In the genomic region with DNA sequence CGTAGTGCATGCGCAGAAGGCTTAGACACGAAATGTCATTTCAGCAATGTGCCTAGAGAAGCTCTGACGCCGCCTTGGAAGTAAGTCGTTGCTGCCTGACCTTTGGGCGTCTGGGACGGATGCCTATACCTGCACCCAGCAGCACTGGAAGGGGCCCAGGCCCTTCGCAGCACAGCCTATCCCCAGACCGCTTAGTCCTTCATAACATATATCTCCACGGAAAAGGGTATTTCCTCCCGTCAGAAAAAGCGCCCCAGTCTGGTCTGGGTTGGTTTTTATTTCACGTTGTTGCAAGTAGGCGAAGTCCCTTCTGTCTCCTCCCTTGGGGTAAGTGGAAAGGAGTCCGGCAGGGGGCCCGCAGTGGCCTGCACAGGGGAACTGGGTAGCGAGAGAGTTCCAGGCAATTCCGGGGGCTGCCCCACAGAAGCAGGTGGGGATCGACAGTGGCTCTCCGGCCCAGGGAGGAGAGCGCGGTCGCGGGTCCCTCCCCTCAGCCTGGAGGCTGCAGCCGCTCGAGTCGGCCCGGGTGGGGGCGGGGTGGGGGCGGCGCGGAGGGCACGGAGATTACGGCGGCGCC, we compare ENCODE assay signal across 9 cellular contexts. TPM values are rescaled to one million over a fixed set of nuclear protein-coding genes. Genes with fewer than 3 reads are reported as not detected.
DNase-seq lines count a peak whose midpoint lies in the region; ATAC-seq and TF ChIP-seq lines count a peak whose summit lies in the region.
"Had no signal": no experiment of that assay in that cellular context is flagged by ENCODE, and none has a peak within 500 bp of the region (broad histone marks: within the 10 kb centered on the region; RNA-seq: fewer than 3 reads in every experiment).

No MANE protein-coding gene starts in this region.

- H3K79me1 ChIP-seq in mesendoderm (ENCODE audit: low read length), result no peaks in the 10 kb centered on the region

- H2BK15ac ChIP-seq in mesendoderm (replicated peaks; ENCODE audit: low read depth), result no peak overlapping the region

- no peaks in the 10 kb centered on the region for H3K36me3 ChIP-seq in breast epithelium
- H3K36me3 ChIP-seq in colonic mucosa, result no peaks in the 10 kb centered on the region
- H3K36me3 ChIP-seq in mesendoderm (ENCODE audit: control insufficient read depth, insufficient read depth, low read length), result no peaks in the 10 kb centered on the region
- H3K36me3 ChIP-seq in vagina, result no peaks in the 10 kb centered on the region

- H3K4me2 ChIP-seq in mesendoderm (ENCODE audit: low read length), result peak overlapping the region; percentile 76

- H3K4me1 Mint-ChIP-seq in MCF 10A (ENCODE audit: insufficient read depth, unreplicated experiment), result no peaks in the 10 kb centered on the region

- no peak for DNase-seq in breast epithelium (ENCODE audit: low spot score in 2 of 2)
- no peak for DNase-seq in MCF 10A (ENCODE audit: unreplicated experiment)
- DNase-seq in colonic mucosa, result no peak
- DNase-seq in mesendoderm, result peak; percentile 68
- no peak for DNase-seq in vagina (ENCODE audit: extremely low spot score in 2 of 2)
- DNase-seq in HUDEP-2 (lab: John Stamatoyannopoulos, UW; ENCODE audit: unreplicated experiment in 76 of 76), result no peak
- DNase-seq: DND-41 had no signal

- H4K8ac ChIP-seq in mesendoderm (ENCODE audit: low read depth, low read length), result no peak overlapping the region

- no peaks in the 10 kb centered on the region for H3K36me3 Mint-ChIP-seq in MCF 10A (ENCODE audit: insufficient read depth, unreplicated experiment)

- H2AK5ac ChIP-seq in mesendoderm (ENCODE audit: low read length), result no peak overlapping the region

- H3K56ac ChIP-seq in mesendoderm (ENCODE audit: low read length), result peak overlapping the region; percentile 54

- POLR2A ChIA-PET in MCF 10A (lab: Yijun Ruan, JAX), result no interaction called here

- H3K9me3 ChIP-seq in breast epithelium (no peaks in the 10 kb centered on the region), colonic mucosa (no peaks in the 10 kb centered on the region), vagina (no peaks in the 10 kb centered on the region)

- H3K4ac ChIP-seq in mesendoderm (ENCODE audit: low read depth, low read length), result no peak overlapping the region

- WGBS in mesendoderm (ENCODE audit: extremely low coverage, insufficient coverage, low lambda C conversion rate), result no CpG with 5 or more reads among the region's 37 CpGs

- CTCF ChIA-PET in MCF 10A (lab: Yijun Ruan, JAX), result no interaction called here

- H3K9ac ChIP-seq in colonic mucosa (ENCODE audit: low read depth in 2 of 2, low read length in 2 of 2) (no peak overlapping the region), mesendoderm (ENCODE audit: low read length) (no peak overlapping the region)

- H3K4me3 ChIP-seq in breast epithelium (peak overlapping the region; percentile 39 to 66 (median 45)), colonic mucosa (peak overlapping the region; percentile 9), mesendoderm (ENCODE audit: low read length) (peak overlapping the region; percentile 24), vagina (peak overlapping the region; percentile 36 to 44)

- TF ChIP-seq POLR2A in breast epithelium (IDR thresholded peaks at IDR 0.05), result no peak
- TF ChIP-seq POLR2A in vagina (IDR thresholded peaks at IDR 0.05), result no peak

- H3K4me1 ChIP-seq in breast epithelium, result peaks cover 0 to 3% of the 10 kb centered on the region in 2 donors
- H3K4me1 ChIP-seq in colonic mucosa, result no peaks in the 10 kb centered on the region
- H3K4me1 ChIP-seq in mesendoderm (ENCODE audit: control insufficient read depth, low read depth, low read length), result no peaks in the 10 kb centered on the region
- peaks cover 17% of the 10 kb centered on the region for H3K4me1 ChIP-seq in vagina

- H3K27me3 Mint-ChIP-seq in MCF 10A (ENCODE audit: insufficient read depth, unreplicated experiment), result peaks cover 90% of the 10 kb centered on the region

- no peak overlapping the region for H3K27ac Mint-ChIP-seq in MCF 10A (ENCODE audit: low read depth, unreplicated experiment)

- H2BK120ac ChIP-seq in mesendoderm (ENCODE audit: low read depth, low read length), result no peak overlapping the region

- H3K4me3 Mint-ChIP-seq in MCF 10A (ENCODE audit: unreplicated experiment), result no peak overlapping the region

- H3K18ac ChIP-seq in mesendoderm (ENCODE audit: low read length), result no peak overlapping the region

- BruUV-seq in MCF 10A (replicated peaks; lab: Mats Ljungman, UMichigan), result no TSS peak

- H3K79me2 ChIP-seq in mesendoderm (ENCODE audit: control insufficient read depth, insufficient read depth, low read length), result no peaks in the 10 kb centered on the region

- H2BK5ac ChIP-seq in mesendoderm (ENCODE audit: low read length), result no peak overlapping the region

- H3K27ac ChIP-seq in breast epithelium (no peak overlapping the region), colonic mucosa (no peak overlapping the region), mesendoderm (ENCODE audit: low read depth, low read length) (no peak overlapping the region), vagina (peak overlapping the region; percentile 64)

- H3K27me3 ChIP-seq in breast epithelium (peaks cover 0 to 59% of the 10 kb centered on the region in 2 donors), colonic mucosa (peaks cover 43% of the 10 kb centered on the region), mesendoderm (ENCODE audit: insufficient read depth, low read length, poor library complexity) (peaks cover 26% of the 10 kb centered on the region), vagina (peaks cover 6% of the 10 kb centered on the region)

- no peak for TF ChIP-seq CTCF in breast epithelium (IDR thresholded peaks at IDR 0.05)
- no peak for TF ChIP-seq CTCF in MCF 10A (IDR thresholded peaks at IDR 0.05; ENCODE audit: unreplicated experiment)
- TF ChIP-seq CTCF in colonic mucosa (IDR thresholded peaks at IDR 0.05), result no peak
- no peak for TF ChIP-seq CTCF in vagina (IDR thresholded peaks at IDR 0.05)

- intact Hi-C loops in breast epithelium (cut with DNase I; ENCODE audit: low total_unique reads), result no loop called here
- intact Hi-C loops in MCF 10A (cut with micrococcal nuclease), result no loop called here
- intact Hi-C loops in colonic mucosa (cut with DNase I), result no loop called here
- intact Hi-C loops in vagina (cut with DNase I), result no loop called here

- no peak overlapping the region for H3K23ac ChIP-seq in mesendoderm (ENCODE audit: low read length)

- H3K9me3 Mint-ChIP-seq in MCF 10A (ENCODE audit: unreplicated experiment), result no peaks in the 10 kb centered on the region

- ATAC-seq in GM19463 (IDR thresholded peaks at IDR 0.05; ENCODE audit: unreplicated experiment) (no peak), GM19452 (IDR thresholded peaks at IDR 0.05; ENCODE audit: unreplicated experiment) (no peak)

- H4K5ac ChIP-seq in mesendoderm (ENCODE audit: low read length), result no peak overlapping the region

RNA-seq across cellular contexts. Expression of a gene that starts 0.6 kb away (rescaled TPM):
- total RNA-seq in breast epithelium, result 1 to 10 TPM in 1 of 3 donors, under 1 TPM in 2; 0.33 to 4.2 (median 0.44) TPM
- total RNA-seq in MCF 10A (2022), result not detected in 2 replicates
- under 1 TPM in 1 of 2 donors, not detected in 1; 0.05 TPM for total RNA-seq in colonic mucosa
- 0.04 TPM for polyA plus RNA-seq in mesendoderm (2013, experiment 1 of 2)
- 0.01 TPM for polyA plus RNA-seq in mesendoderm (2013, experiment 2 of 2)
- total RNA-seq in vagina, result 18.7 TPM
